ENCODE assay signal across 16 cellular contexts in genomic region chr1:167756760-167757405, GRCh38. TPM values are rescaled to one million over a fixed set of nuclear protein-coding genes. Genes with fewer than 3 reads are reported as not detected.
DNase-seq lines count a peak whose midpoint lies in the region; ATAC-seq and TF ChIP-seq lines count a peak whose summit lies in the region.
"Had no signal": no experiment of that assay in that cellular context is flagged by ENCODE, and none has a peak within 500 bp of the region (broad histone marks: within the 10 kb centered on the region; RNA-seq: fewer than 3 reads in every experiment).

No MANE protein-coding gene starts in this region.

- no TSS peak for BruUV-seq in Calu3 (replicated peaks; lab: Mats Ljungman, UMichigan)

- DNase-seq in Calu3 (no peak), OCI-M1 (lab: John Stamatoyannopoulos, UW) (peak; percentile 80), endothelial cell (ENCODE audit: low spot score) (no peak), DMS 273 (lab: John Stamatoyannopoulos, UW; ENCODE audit: unreplicated experiment) (no peak)
- no peak for DNase-seq in effector memory CD4-positive, alpha-beta T cell
- DNase-seq: activated CD8-positive, alpha-beta T cell treated with anti-CD3 and anti-CD28 coated beads, Interleukin-2, amount 10 ng/mL, durations not matched to agents 7 days and 5 days; activated naive CD4-positive, alpha-beta T cell treated with anti-CD3 and anti-CD28 coated beads, Interleukin-2, amount 50 U/mL, for 16 hours; dorsolateral prefrontal cortex; NCI-H2029 treated with DMSO at 0.1 percent for 48 hours; T-helper 1 cell had no signal

- TF ChIP-seq CTCF in Calu3 (IDR thresholded peaks at IDR 0.05; ENCODE audit: unreplicated experiment) (no peak), endothelial cell (IDR thresholded peaks at IDR 0.05; ENCODE audit: unreplicated experiment) (no peak)

- no peak overlapping the region for H3K4me3 ChIP-seq in mucosa of rectum (ENCODE audit: low read length in 2 of 2)
- H3K4me3 ChIP-seq in effector memory CD4-positive, alpha-beta T cell (ENCODE audit: insufficient read depth, low read depth, low read length, poor library complexity, severe bottlenecking): no peak overlapping the region
- H3K4me3 ChIP-seq: dorsolateral prefrontal cortex, gastroesophageal sphincter had no signal

- peaks cover 33 to 47% of the 10 kb centered on the region in 2 donors for H3K4me1 ChIP-seq in mucosa of rectum (ENCODE audit: control insufficient read depth in 2 of 2, insufficient read depth in 2 of 2, low read length in 2 of 2)
- H3K4me1 ChIP-seq in effector memory CD4-positive, alpha-beta T cell (ENCODE audit: control insufficient read depth, insufficient read depth, low read length, poor library complexity, severe bottlenecking): no peaks in the 10 kb centered on the region

- no peaks in the 10 kb centered on the region for H3K27me3 ChIP-seq in mucosa of rectum (ENCODE audit: control insufficient read depth in 2 of 2, insufficient read depth in 2 of 2, low read length in 2 of 2)
- H3K27me3 ChIP-seq in effector memory CD4-positive, alpha-beta T cell (replicated peaks; ENCODE audit: control insufficient read depth, insufficient read depth, low read length, poor library complexity, severe bottlenecking): no peaks in the 10 kb centered on the region
- H3K27me3 ChIP-seq: gastroesophageal sphincter had no signal

- H3K27ac Mint-ChIP-seq in Calu3 (ENCODE audit: unreplicated experiment): peak overlapping the region; percentile 17
- peak overlapping the region; percentile 46 for H3K27ac Mint-ChIP-seq in endothelial cell (ENCODE audit: unreplicated experiment)
- H3K27ac Mint-ChIP-seq: activated CD8-positive, alpha-beta T cell treated with anti-CD3 and anti-CD28 coated beads, Interleukin-2, amount 10 ng/mL, durations not matched to agents 7 days and 5 days; stimulated activated naive CD8-positive, alpha-beta T cell treated with anti-CD3 and anti-CD28 coated beads, Interleukin-15, Interleukin-2, amounts not matched to agents 100 ng/mL and 50 ng/mL, for 24 hours had no signal

- no peaks in the 10 kb centered on the region for H3K36me3 ChIP-seq in mucosa of rectum (ENCODE audit: control insufficient read depth in 2 of 2, insufficient read depth in 2 of 2, low read length in 2 of 2)
- H3K36me3 ChIP-seq in effector memory CD4-positive, alpha-beta T cell (ENCODE audit: control insufficient read depth, insufficient read depth, low read length): no peaks in the 10 kb centered on the region
- H3K36me3 ChIP-seq: gastroesophageal sphincter had no signal

- ATAC-seq in HG03354 (IDR thresholded peaks at IDR 0.05; ENCODE audit: poor library complexity, severe bottlenecking, unreplicated experiment): no peak
- ATAC-seq in HG02884 (IDR thresholded peaks at IDR 0.05; ENCODE audit: unreplicated experiment): no peak
- ATAC-seq: activated CD8-positive, alpha-beta T cell treated with anti-CD3 and anti-CD28 coated beads, Interleukin-2, amount 10 ng/mL, durations not matched to agents 7 days and 5 days; gastroesophageal sphincter had no signal

- peaks cover 3% of the 10 kb centered on the region for H3K36me3 Mint-ChIP-seq in Calu3 (ENCODE audit: insufficient read depth, unreplicated experiment)
- peaks cover 20% of the 10 kb centered on the region for H3K36me3 Mint-ChIP-seq in endothelial cell (ENCODE audit: low read depth, unreplicated experiment)

- H3K27me3 Mint-ChIP-seq in Calu3 (ENCODE audit: unreplicated experiment) (no peaks in the 10 kb centered on the region), endothelial cell (ENCODE audit: unreplicated experiment) (peaks cover 7% of the 10 kb centered on the region)
- H3K27me3 Mint-ChIP-seq: stimulated activated naive CD8-positive, alpha-beta T cell treated with anti-CD3 and anti-CD28 coated beads, Interleukin-15, Interleukin-2, amounts not matched to agents 100 ng/mL and 50 ng/mL, for 24 hours had no signal

- intact Hi-C loops in Calu3 (cut with micrococcal nuclease; ENCODE audit: unreplicated experiment): no loop called here

- no peak overlapping the region for H3K4me3 Mint-ChIP-seq in Calu3 (ENCODE audit: low read depth, unreplicated experiment)
- H3K4me3 Mint-ChIP-seq in endothelial cell (ENCODE audit: unreplicated experiment): peak overlapping the region; percentile 62
- H3K4me3 Mint-ChIP-seq: activated CD8-positive, alpha-beta T cell treated with anti-CD3 and anti-CD28 coated beads, Interleukin-2, amount 10 ng/mL, durations not matched to agents 7 days and 5 days; stimulated activated naive CD8-positive, alpha-beta T cell treated with anti-CD3 and anti-CD28 coated beads, Interleukin-15, Interleukin-2, amounts not matched to agents 100 ng/mL and 50 ng/mL, for 24 hours had no signal

- CTCF ChIA-PET in Calu3 (lab: Charles Lee): interaction anchor here (0.7 to 1.0 kb wide), 2 partner anchors 36 to 211 kb away, joined by 3 read pairs; no protein-coding TSS in a partner anchor

- H3K9me3 ChIP-seq in mucosa of rectum (ENCODE audit: control insufficient read depth in 2 of 2, low read length in 2 of 2): no peaks in the 10 kb centered on the region
- no peaks in the 10 kb centered on the region for H3K9me3 ChIP-seq in effector memory CD4-positive, alpha-beta T cell (ENCODE audit: control insufficient read depth, low read length)
- H3K9me3 ChIP-seq: gastroesophageal sphincter had no signal

- H3K9ac ChIP-seq in mucosa of rectum (ENCODE audit: low read depth in 1 of 2, low read length in 2 of 2): peak overlapping the region in 1 of 2 donors; percentile 63
- H3K9ac ChIP-seq: parathyroid adenoma had no signal

- H3K9me3 Mint-ChIP-seq in Calu3 (ENCODE audit: low read depth, unreplicated experiment) (no peaks in the 10 kb centered on the region), endothelial cell (ENCODE audit: unreplicated experiment) (no peaks in the 10 kb centered on the region)
- H3K9me3 Mint-ChIP-seq: stimulated activated naive CD8-positive, alpha-beta T cell treated with anti-CD3 and anti-CD28 coated beads, Interleukin-15, Interleukin-2, amounts not matched to agents 100 ng/mL and 50 ng/mL, for 24 hours had no signal

- H3K4me1 Mint-ChIP-seq in Calu3 (ENCODE audit: low read depth, unreplicated experiment): peaks cover 43% of the 10 kb centered on the region
- peaks cover 58% of the 10 kb centered on the region for H3K4me1 Mint-ChIP-seq in endothelial cell (ENCODE audit: unreplicated experiment)

- peak overlapping the region; percentile 58 to 74 for H3K27ac ChIP-seq in mucosa of rectum (ENCODE audit: low read depth in 2 of 2, low read length in 2 of 2)
- no peak overlapping the region for H3K27ac ChIP-seq in effector memory CD4-positive, alpha-beta T cell (ENCODE audit: insufficient read depth, low read length, poor library complexity, severe bottlenecking)
- H3K27ac ChIP-seq: dorsolateral prefrontal cortex, gastroesophageal sphincter, parathyroid adenoma had no signal

RNA-seq across cellular contexts. Expression of gene MPZL1, which starts 35.1 kb away (rescaled TPM):
- total RNA-seq in Calu3 (2022) (129 and 139 TPM in 2 replicates), endothelial cell (ENCODE audit: unreplicated experiment) (441 TPM)
